Comparison of ENCODE assay signal across 11 cellular contexts in genomic region chr17:17779015-17779611, GRCh38. TPM values are rescaled to one million over a fixed set of nuclear protein-coding genes. Genes with fewer than 3 reads are reported as not detected.
DNase-seq lines count a peak whose midpoint lies in the region; ATAC-seq and TF ChIP-seq lines count a peak whose summit lies in the region.
"Had no signal": no experiment of that assay in that cellular context is flagged by ENCODE, and none has a peak within 500 bp of the region (broad histone marks: within the 10 kb centered on the region; RNA-seq: fewer than 3 reads in every experiment).

No MANE protein-coding gene starts in this region.

- H3K4me3 ChIP-seq in right cardiac atrium (ENCODE audit: low read length) = no peak overlapping the region
- no peak overlapping the region for H3K4me3 ChIP-seq in psoas muscle
- no peak overlapping the region for H3K4me3 ChIP-seq in uterus

- no peaks in the 10 kb centered on the region for H3K36me3 ChIP-seq in psoas muscle (ENCODE audit: insufficient read depth in 1 of 2, low read depth in 1 of 2)
- no peaks in the 10 kb centered on the region for H3K36me3 ChIP-seq in uterus

- no peak for TF ChIP-seq POLR2A in uterus (IDR thresholded peaks at IDR 0.05)

- H3K27me3 ChIP-seq in right cardiac atrium (ENCODE audit: control insufficient read depth, insufficient read depth) (no peaks in the 10 kb centered on the region), psoas muscle (ENCODE audit: insufficient read depth in 3 of 3, low read length in 2 of 3) (no peaks in the 10 kb centered on the region), uterus (no peaks in the 10 kb centered on the region)

- H3K27ac ChIP-seq in right cardiac atrium (ENCODE audit: low read length) (peak overlapping the region; percentile 40), psoas muscle (peak overlapping the region; percentile 65), uterus (peak overlapping the region; percentile 91 to 94)
- H3K27ac ChIP-seq: 22Rv1 had no signal

- TF ChIP-seq CTCF in psoas muscle (IDR thresholded peaks at IDR 0.05) (no peak), uterus (IDR thresholded peaks at IDR 0.05) (no peak)

- ATAC-seq in right cardiac atrium (peak in 1 of 2 donors; percentile 4), psoas muscle (no peak)
- ATAC-seq: activated CD4-positive, alpha-beta T cell treated with anti-CD3 and anti-CD28 coated beads for 36 hours had no signal

- H3K9me3 ChIP-seq in right cardiac atrium (ENCODE audit: control insufficient read depth, low read length) (no peaks in the 10 kb centered on the region), psoas muscle (no peaks in the 10 kb centered on the region), uterus (no peaks in the 10 kb centered on the region)

- DNase-seq in NCI-H82 (lab: John Stamatoyannopoulos, UW) (peak; percentile 49), NCI-H82 treated with DMSO at 0.1 percent for 48 hours (lab: John Stamatoyannopoulos, UW; ENCODE audit: unreplicated experiment) (no peak), right cardiac atrium (peak in 2 of 3 donors; percentile 68 to 79), psoas muscle (peak; percentile 20 to 65), uterus (peak; percentile 43 to 54), hippocampal formation (lab: John Stamatoyannopoulos, UW) (no peak), DMS114 treated with DMSO at 0.1 percent for 48 hours (lab: John Stamatoyannopoulos, UW; ENCODE audit: unreplicated experiment) (no peak), AG08395 (ENCODE audit: low spot score) (no peak)
- DNase-seq: activated CD4-positive, alpha-beta T cell treated with anti-CD3 and anti-CD28 coated beads for 36 hours; NCI-H510A treated with DMSO at 0.1 percent for 48 hours had no signal

- intact Hi-C loops in right cardiac atrium (cut with DNase I) (no loop called here), psoas muscle (cut with DNase I) (loop anchor here in 1 of 2 donors (10.0 kb wide), 1 partner anchor 94 kb away; the partner anchor contains the start of gene RAI1), uterus (cut with DNase I; ENCODE audit: low total_unique reads) (no loop called here)

- H3K4me1 ChIP-seq in right cardiac atrium (ENCODE audit: control insufficient read depth, insufficient read depth, low read length) (peaks cover 18% of the 10 kb centered on the region), psoas muscle (peaks cover 25% of the 10 kb centered on the region), uterus (peaks cover 16 to 41% of the 10 kb centered on the region in 2 donors)

- 47% methylated on average over 16 of the region's 16 CpGs for WGBS in right cardiac atrium
- WGBS in psoas muscle, 3 donors = 42 to 50% (median 48%) methylated on average over 16 of the region's 16 CpGs

RNA-seq across cellular contexts. Expression of gene SREBF1, which starts 57.7 kb away (rescaled TPM):
- total RNA-seq in right cardiac atrium (10 to 100 TPM; 28.7 to 41.6 (median 36.2) TPM), psoas muscle (10 to 100 TPM; 16.1 to 43.0 (median 31.1) TPM), uterus (10 to 100 TPM; 24.8 to 94.6 (median 31.5) TPM)
- polyA plus RNA-seq in right cardiac atrium (45.7 TPM), psoas muscle (10 to 100 TPM in 2 of 3 donors, 1 to 10 TPM in 1; 6.2 to 19.2 (median 17.7) TPM)

Comparison
In these comparisons a context has a peak if more than half of its experiments do, and no peak if none do; other contexts are left out.
1. DNase-seq: peak in NCI-H82 (single experiment), right cardiac atrium (2 of 3), psoas muscle (2 of 2) and uterus (2 of 2); none in NCI-H82 treated with DMSO at 0.1 percent for 48 hours (single experiment), hippocampal formation (0 of 2), DMS114 treated with DMSO at 0.1 percent for 48 hours (single experiment) and AG08395 (single experiment).
2. H3K27ac ChIP-seq: peak in every context shown above with its lines; median percentile 92 in uterus; 65 in psoas muscle; 40 in right cardiac atrium.